ENCODE assay signal across 23 cellular contexts in the genomic region with DNA sequence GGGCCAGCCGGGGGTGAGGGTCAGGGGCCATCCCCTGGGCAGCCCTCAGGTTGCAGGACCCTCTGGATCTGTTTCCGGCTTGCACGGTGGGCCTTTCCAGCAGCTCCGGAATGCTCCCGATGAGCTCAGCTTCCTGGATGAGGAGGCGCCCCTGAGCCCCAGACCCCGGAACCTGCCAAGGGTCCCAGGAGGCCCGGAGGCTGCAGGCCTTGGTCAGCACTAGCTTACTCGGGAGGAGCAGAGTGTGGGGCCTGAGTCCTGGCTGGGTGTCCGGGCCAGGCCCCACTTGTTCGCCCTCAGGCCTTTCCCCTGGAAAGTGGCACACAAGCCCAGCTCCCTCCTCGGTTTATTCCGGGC. TPM values are rescaled to one million over a fixed set of nuclear protein-coding genes. Genes with fewer than 3 reads are reported as not detected.
DNase-seq lines count a peak whose midpoint lies in the region; TF ChIP-seq lines count a peak whose summit lies in the region.
"Had no signal": no experiment of that assay in that cellular context is flagged by ENCODE, and none has a peak within 500 bp of the region (broad histone marks: within the 10 kb centered on the region; RNA-seq: fewer than 3 reads in every experiment).

No MANE protein-coding gene starts in this region.

- CTCF ChIA-PET in A673 (lab: Charles Lee), result interaction anchor here (0.8 to 1.1 kb wide), 2 partner anchors 46 to 63 kb away, joined by 3 to 6 read pairs; no protein-coding TSS in a partner anchor

- no peak overlapping the region for H3K9ac ChIP-seq in iPS-18a (ENCODE audit: low read length)
- H3K9ac ChIP-seq in neural cell (ENCODE audit: low read length), result no peak overlapping the region

- H4K20me1 ChIP-seq in neural cell (ENCODE audit: insufficient read depth), result no peaks in the 10 kb centered on the region

- H3F3A ChIP-seq in neural cell (ENCODE audit: insufficient read depth, low read length, poor library complexity, severe bottlenecking), result no peaks in the 10 kb centered on the region

- TF ChIP-seq EP300 in neural cell (conservative IDR thresholded peaks at IDR 0.05; ENCODE audit: poor library complexity, severe bottlenecking), result no peak

- no peak overlapping the region for H2AFZ ChIP-seq in neural cell (ENCODE audit: low read depth, low read length)

- H3K9me3 ChIP-seq in iPS-18a (ENCODE audit: control insufficient read depth, low read depth, low read length) (no peaks in the 10 kb centered on the region), neural cell (ENCODE audit: low read length) (no peaks in the 10 kb centered on the region), left ventricle myocardium inferior (replicated peaks) (no peaks in the 10 kb centered on the region), A673 (ENCODE audit: low read depth, low read length, poor library complexity, severe bottlenecking) (no peaks in the 10 kb centered on the region)

- no peaks in the 10 kb centered on the region for H3K79me2 ChIP-seq in neural cell (replicated peaks; ENCODE audit: insufficient read depth, low read length)

- TF ChIP-seq RAD21 in neural cell (conservative IDR thresholded peaks at IDR 0.05), result no peak

- H3K9me2 ChIP-seq in neural cell (ENCODE audit: insufficient read depth, low read length), result no peaks in the 10 kb centered on the region

- POLR2A ChIA-PET in A673 (lab: Charles Lee; ENCODE audit: low non-redundant PET), result no interaction called here

- 0 out of 2 replicates have a peak, but pooled peaks cover 2% of the 10 kb centered on the region for H3K27me3 ChIP-seq in H7 (ENCODE audit: control insufficient read depth, insufficient read depth, low read length)
- peaks cover 11% of the 10 kb centered on the region for H3K27me3 ChIP-seq in iPS-18a (ENCODE audit: control insufficient read depth, insufficient read depth, low read length)
- no peaks in the 10 kb centered on the region for H3K27me3 ChIP-seq in neural cell (ENCODE audit: insufficient read depth, low read depth, low read length)
- peaks cover 91% of the 10 kb centered on the region for H3K27me3 ChIP-seq in left ventricle myocardium inferior (ENCODE audit: low read depth)
- H3K27me3 ChIP-seq in A673 (replicated peaks; ENCODE audit: insufficient read depth, low read depth, low read length, poor library complexity), result no peaks in the 10 kb centered on the region

- TF ChIP-seq CTCF in VCaP (conservative IDR thresholded peaks at IDR 0.05) (no peak), neural cell (IDR thresholded peaks at IDR 0.05; ENCODE audit: poor library complexity, severe bottlenecking) (no peak), left ventricle myocardium inferior (IDR thresholded peaks at IDR 0.05; ENCODE audit: borderline replicate concordance) (no peak), A673 (conservative IDR thresholded peaks at IDR 0.05; ENCODE audit: low read depth, low read length) (no peak)

- no peak overlapping the region for H3K4me2 ChIP-seq in neural cell (ENCODE audit: low read length)

- BruUV-seq in A673 (replicated peaks; lab: Mats Ljungman, UMichigan), result no TSS peak

- H3K36me3 ChIP-seq in H7 (replicated peaks; ENCODE audit: control insufficient read depth, insufficient read depth, low read length) (no peaks in the 10 kb centered on the region), iPS-18a (ENCODE audit: control insufficient read depth, low read depth, low read length) (no peaks in the 10 kb centered on the region), neural cell (ENCODE audit: insufficient read depth, low read length) (no peaks in the 10 kb centered on the region), left ventricle myocardium inferior (no peaks in the 10 kb centered on the region), A673 (ENCODE audit: insufficient read depth, low read length, poor library complexity, severe bottlenecking) (no peaks in the 10 kb centered on the region)

- intact Hi-C loops in left ventricle myocardium inferior (cut with micrococcal nuclease), result no loop called here
- intact Hi-C loops in A673 (cut with micrococcal nuclease; ENCODE audit: unreplicated experiment), result no loop called here

- H3K27ac ChIP-seq in VCaP (peak overlapping the region; percentile 44; the same call in 1 of the 2 replicates), iPS-18a (ENCODE audit: low read length) (no peak overlapping the region), neural cell (ENCODE audit: low read length) (no peak overlapping the region), left ventricle myocardium inferior (replicated peaks) (no peak overlapping the region), A673 (ENCODE audit: low read depth, low read length, poor library complexity, severe bottlenecking) (no peak overlapping the region)
- H3K27ac ChIP-seq: RWPE1 had no signal

- H3K4me1 ChIP-seq in iPS-18a (ENCODE audit: control insufficient read depth, low read depth, low read length), result no peaks in the 10 kb centered on the region
- peaks cover 17% of the 10 kb centered on the region for H3K4me1 ChIP-seq in left ventricle myocardium inferior
- H3K4me1 ChIP-seq in A673 (ENCODE audit: insufficient read depth, low read length, poor library complexity, severe bottlenecking), result peaks cover 4% of the 10 kb centered on the region

- DNase-seq in H7, result peak; percentile 65
- no peak for DNase-seq in left ventricle myocardium inferior
- no peak for DNase-seq in HK-2 (ENCODE audit: unreplicated experiment)
- DNase-seq in amygdala (lab: John Stamatoyannopoulos, UW), result no peak
- no peak for DNase-seq in A673 (ENCODE audit: low spot score)
- DNase-seq: CD4-positive, alpha-beta T cell; DMS153; Karpas-422; NCI-H1417 treated with DMSO at 0.1 percent for 48 hours; NCI-H187 treated with DMSO at 0.1 percent for 48 hours; NCI-H510A treated with DMSO at 0.1 percent for 48 hours; NCI-H82; PC-3; SIG-M5 had no signal

- H3K4me3 ChIP-seq in H7 (ENCODE audit: insufficient read depth, low read depth, low read length) (no peak overlapping the region; the same call in 1 of the 2 replicates), iPS-18a (ENCODE audit: low read length) (peak overlapping the region; percentile 52), neural cell (ENCODE audit: low read length) (peak overlapping the region; percentile 62), left ventricle myocardium inferior (no peak overlapping the region), A673 (ENCODE audit: low read depth, low read length, poor library complexity, severe bottlenecking) (no peak overlapping the region)
- H3K4me3 ChIP-seq: GM12878 had no signal

TF ChIP-seq in neural cell, 6 proteins besides CTCF, POLR2A, EP300 and RAD21:
- TF ChIP-seq EZH2 (IDR thresholded peaks at IDR 0.05; ENCODE audit: borderline replicate concordance, insufficient read depth, low read length, poor library complexity, severe bottlenecking), result no peak
- TF ChIP-seq POLR2AphosphoS5 (IDR thresholded peaks at IDR 0.05), result no peak
- TF ChIP-seq SMC3 (conservative IDR thresholded peaks at IDR 0.05; ENCODE audit: poor library complexity), result no peak
- TF ChIP-seq MXI1 (conservative IDR thresholded peaks at IDR 0.05; ENCODE audit: poor library complexity, severe bottlenecking), result no peak

RNA-seq across cellular contexts. Expression of a gene that starts 7.6 kb away (rescaled TPM):
- not detected in 2 replicates for total RNA-seq in H7 (2014; rRNA removed; shearing (Covaris generic))
- polyA plus RNA-seq in neural cell, result 0.79 TPM in 1 of 2 replicates, not detected in the other
- not detected in 2 replicates for polyA minus RNA-seq in neural cell
- not detected for total RNA-seq in left ventricle myocardium inferior
- not detected in 2 replicates for total RNA-seq in A673 (2021)
- total RNA-seq: CD4-positive, alpha-beta T cell; GM12878; H4; MCF 10A; PC-3 had no signal
- polyA plus RNA-seq: BJ, GM12878, IgD-negative memory B cell had no signal

RNA-seq across cellular contexts. Expression of a gene that starts 31.1 kb away (rescaled TPM):
- total RNA-seq in H7 (2014; rRNA removed; shearing (Covaris generic)), result 0.18 and 0.21 TPM in 2 replicates
- not detected in 2 replicates for polyA plus RNA-seq in neural cell
- not detected in 2 replicates for polyA minus RNA-seq in neural cell
- total RNA-seq in left ventricle myocardium inferior (22.6 TPM), A673 (2021) (not detected in 2 replicates)
- total RNA-seq: CD4-positive, alpha-beta T cell; GM12878; H4; MCF 10A had no signal
- polyA plus RNA-seq: BJ, GM12878, IgD-negative memory B cell had no signal

RNA-seq across cellular contexts. Expression of a gene that starts 49.3 kb away (rescaled TPM):
- total RNA-seq in H7 (2014; rRNA removed; shearing (Covaris generic)), result 24.8 and 27.3 TPM in 2 replicates
- 27.7 and 35.7 TPM in 2 replicates for polyA plus RNA-seq in neural cell
- polyA minus RNA-seq in neural cell, result 42.7 and 55.0 TPM in 2 replicates
- 2.5 TPM for total RNA-seq in left ventricle myocardium inferior
- total RNA-seq in A673 (2021), result 19.7 and 25.0 TPM in 2 replicates
- total RNA-seq: MCF 10A had no signal
- polyA plus RNA-seq: IgD-negative memory B cell had no signal

Comparison
In these comparisons a context has a peak if more than half of its experiments do, and no peak if none do; other contexts are left out.
1. H3K4me3 ChIP-seq: peak in iPS-18a (single experiment) and neural cell (single experiment); none in H7 (single experiment), left ventricle myocardium inferior (single experiment) and A673 (single experiment).
2. RNA of a gene that starts 31.1 kb away (total RNA-seq): 22.6 TPM in left ventricle myocardium inferior (single experiment); 0.18 to 0.21 TPM in H7 and not detected in A673; every median in the first group is over 10 times any median in the second.